In genomic region chr3:97952280-97952679, GRCh38 we compare ENCODE assay signal across 12 cellular contexts. TPM values are rescaled to one million over a fixed set of nuclear protein-coding genes. Genes with fewer than 3 reads are reported as not detected.
A peak's percentile ranks its signal among the peaks of the same experiment; 100 is the strongest.
DNase-seq lines count a peak whose midpoint lies in the region; ATAC-seq and TF ChIP-seq lines count a peak whose summit lies in the region.
"Had no signal": no experiment of that assay in that cellular context is flagged by ENCODE, and none has a peak within 500 bp of the region (broad histone marks: within the 10 kb centered on the region; RNA-seq: fewer than 3 reads in every experiment).

No MANE protein-coding gene starts in this region.

- no peaks in the 10 kb centered on the region for H3K27me3 Mint-ChIP-seq in natural killer cell treated with Interleukin-12 subunit alpha and Interleukin-12 subunit beta and Interleukin-15 and Interleukin-18, amount 100 ng/mL, for 72 hours

- no peak overlapping the region for H4K91ac ChIP-seq in IMR-90 (ENCODE audit: insufficient read depth, low read depth, low read length)

- H2AK5ac ChIP-seq in IMR-90 (ENCODE audit: low read depth, low read length): no peak overlapping the region

- H3K4ac ChIP-seq in IMR-90 (ENCODE audit: low read depth, low read length): no peak overlapping the region

- DNase-seq in IMR-90 (peak; percentile 74), mucosa of descending colon (peak in 1 of 3 donors; percentile 34), COLO829 (ENCODE audit: low spot score) (no peak), dorsolateral prefrontal cortex (no peak), NCI-H774 (lab: John Stamatoyannopoulos, UW) (no peak)
- DNase-seq in natural killer cell treated with Interleukin-12 subunit alpha and Interleukin-12 subunit beta and Interleukin-15 and Interleukin-18, amount 100 ng/mL, for 72 hours (ENCODE audit: low spot score): no peak
- DNase-seq: activated T-cell treated with anti-CD3 and anti-CD28 coated beads for 4 hours, NCI-H226, pancreas had no signal

- no peaks in the 10 kb centered on the region for H3K27me3 ChIP-seq in ACC112 (ENCODE audit: insufficient read depth, low read length)
- no peaks in the 10 kb centered on the region for H3K27me3 ChIP-seq in IMR-90 (ENCODE audit: control insufficient read depth, insufficient read depth, low read length)
- H3K27me3 ChIP-seq in dorsolateral prefrontal cortex: no peaks in the 10 kb centered on the region
- H3K27me3 ChIP-seq: BLaER1 treated with 17β-estradiol and CSF1 and Interleukin-3, amounts not matched to agents 10 nM and 100 nM; pancreas had no signal

- H3K4me2 ChIP-seq in IMR-90 (ENCODE audit: low read depth, low read length): no peak overlapping the region
- H3K4me2 ChIP-seq: BLaER1 treated with 17β-estradiol and CSF1 and Interleukin-3, amounts not matched to agents 10 nM and 100 nM had no signal

- H4K20me1 ChIP-seq in IMR-90 (ENCODE audit: insufficient read depth, low read length): no peaks in the 10 kb centered on the region

- H2AFZ ChIP-seq in ACC112 (ENCODE audit: low read length, unreplicated experiment) (no peak overlapping the region), IMR-90 (replicated peaks; ENCODE audit: low read length, poor library complexity) (no peak overlapping the region)

- in situ Hi-C loops in IMR-90 (cut with MboI; ENCODE audit: low sequenced_read_pairs): no loop called here

- no peak overlapping the region for H2AK9ac ChIP-seq in IMR-90 (replicated peaks; ENCODE audit: low read depth, low read length, poor library complexity)

- H3K9ac ChIP-seq in IMR-90 (ENCODE audit: low read depth, low read length): no peak overlapping the region
- H3K9ac ChIP-seq: BLaER1 treated with 17β-estradiol and CSF1 and Interleukin-3, amounts not matched to agents 10 nM and 100 nM had no signal

- no peak overlapping the region for H2BK5ac ChIP-seq in IMR-90 (ENCODE audit: low read depth, low read length, poor library complexity, severe bottlenecking)

- H3K4me3 ChIP-seq in ACC112 (ENCODE audit: low read depth, low read length) (no peak overlapping the region), IMR-90 (ENCODE audit: insufficient read depth, low read depth, low read length) (no peak overlapping the region), mucosa of descending colon (no peak overlapping the region), dorsolateral prefrontal cortex (no peak overlapping the region)
- H3K4me3 ChIP-seq: BLaER1 treated with 17β-estradiol and CSF1 and Interleukin-3, amounts not matched to agents 10 nM and 100 nM; pancreas had no signal

- no peaks in the 10 kb centered on the region for H3K9me3 Mint-ChIP-seq in natural killer cell treated with Interleukin-12 subunit alpha and Interleukin-12 subunit beta and Interleukin-15 and Interleukin-18, amount 100 ng/mL, for 72 hours

- H3K14ac ChIP-seq in IMR-90 (replicated peaks; ENCODE audit: low read depth, low read length): no peak overlapping the region

- H3K36me3 ChIP-seq in ACC112 (ENCODE audit: insufficient read depth, low read length) (peaks cover 26% of the 10 kb centered on the region), IMR-90 (ENCODE audit: control insufficient read depth, insufficient read depth, low read length) (peaks cover 25% of the 10 kb centered on the region), mucosa of descending colon (ENCODE audit: low read depth) (no peaks in the 10 kb centered on the region)

- no peak for TF ChIP-seq POLR2A in IMR-90 (IDR thresholded peaks at IDR 0.05; ENCODE audit: low read depth, low read length)

- H3K27ac Mint-ChIP-seq in natural killer cell treated with Interleukin-12 subunit alpha and Interleukin-12 subunit beta and Interleukin-15 and Interleukin-18, amount 100 ng/mL, for 72 hours: no peak overlapping the region

- TF ChIP-seq CTCF in IMR-90 (conservative IDR thresholded peaks at IDR 0.05; ENCODE audit: low read depth, low read length): no peak
- no peak for TF ChIP-seq CTCF in mucosa of descending colon (IDR thresholded peaks at IDR 0.05)
- no peak for TF ChIP-seq CTCF in dorsolateral prefrontal cortex (IDR thresholded peaks at IDR 0.05 in 54 of 56, conservative IDR thresholded peaks at IDR 0.05 in 2 of 56; ENCODE audit: low read depth in 1 of 56, partially characterized antibody in 56 of 56)

- no peak overlapping the region for H2BK20ac ChIP-seq in IMR-90 (ENCODE audit: low read depth, low read length)

- H3K4me1 ChIP-seq in ACC112 (ENCODE audit: control insufficient read depth, insufficient read depth, low read length, unreplicated experiment): peaks cover 14% of the 10 kb centered on the region
- H3K4me1 ChIP-seq in IMR-90 (ENCODE audit: control insufficient read depth, insufficient read depth, low read length): peaks cover 5% of the 10 kb centered on the region
- H3K4me1 ChIP-seq in mucosa of descending colon (ENCODE audit: low read depth): no peaks in the 10 kb centered on the region
- H3K4me1 ChIP-seq: pancreas had no signal

- ATAC-seq in IMR-90 (ENCODE audit: low read depth): peak; percentile 91
- peak; percentile 70 for ATAC-seq in esophagus mucosa
- ATAC-seq in mucosa of descending colon: peak; percentile 48
- ATAC-seq in natural killer cell treated with Interleukin-12 subunit alpha and Interleukin-12 subunit beta and Interleukin-15 and Interleukin-18, amount 100 ng/mL, for 72 hours: no peak

- H3K18ac ChIP-seq in IMR-90 (ENCODE audit: low read depth, low read length): no peak overlapping the region

- H3K36me3 Mint-ChIP-seq in natural killer cell treated with Interleukin-12 subunit alpha and Interleukin-12 subunit beta and Interleukin-15 and Interleukin-18, amount 100 ng/mL, for 72 hours: peaks cover 28% of the 10 kb centered on the region

- H3K79me1 ChIP-seq in IMR-90 (ENCODE audit: low read depth in 1 of 2, low read length in 2 of 2): peaks cover 0 to under 1% of the 10 kb centered on the region in 2 experiments; a peak in 1 of 4 replicates

- no peak overlapping the region for H2BK15ac ChIP-seq in IMR-90 (ENCODE audit: low read depth, low read length)

- dilution Hi-C loops in IMR-90 (cut with HindIII; ENCODE audit: low sequenced_read_pairs, unreplicated experiment): no loop called here

- no peak for TF ChIP-seq RAD21 in IMR-90 (IDR thresholded peaks at IDR 0.05; ENCODE audit: low read length)

- BruUV-seq in IMR-90 (replicated peaks; lab: Mats Ljungman, UMichigan): no TSS peak

- CTCF ChIA-PET in IMR-90 (lab: Yijun Ruan, JAX): interaction anchor here (0.9 kb wide), 1 partner anchor 17 kb away, joined by 4 read pairs; no protein-coding TSS in a partner anchor

- no peaks in the 10 kb centered on the region for H3K79me2 ChIP-seq in ACC112 (ENCODE audit: control insufficient read depth, insufficient read depth, low read length, unreplicated experiment)

- H3K4me1 Mint-ChIP-seq in natural killer cell treated with Interleukin-12 subunit alpha and Interleukin-12 subunit beta and Interleukin-15 and Interleukin-18, amount 100 ng/mL, for 72 hours (ENCODE audit: low read depth in 2 of 2): no peaks in the 10 kb centered on the region

- peak overlapping the region; percentile 68 for H3K27ac ChIP-seq in ACC112 (ENCODE audit: low read depth, low read length)
- H3K27ac ChIP-seq in IMR-90 (ENCODE audit: insufficient read depth, low read length): no peak overlapping the region
- H3K27ac ChIP-seq in dorsolateral prefrontal cortex: no peak overlapping the region
- H3K27ac ChIP-seq: BLaER1 treated with 17β-estradiol and CSF1 and Interleukin-3, amounts not matched to agents 10 nM and 100 nM; pancreas had no signal

- H3K9me3 ChIP-seq in IMR-90 (ENCODE audit: control insufficient read depth, insufficient read depth, low read length) (no peaks in the 10 kb centered on the region), mucosa of descending colon (no peaks in the 10 kb centered on the region)
- H3K9me3 ChIP-seq: BLaER1 treated with 17β-estradiol and CSF1 and Interleukin-3, amounts not matched to agents 10 nM and 100 nM; pancreas had no signal

- WGBS in IMR-90 (ENCODE audit: extremely low coverage in 2 of 2, insufficient read length in 1 of 2), 2 experiments: 100% methylated on average over 3 of the region's 3 CpGs; no CpG with 5 or more reads in 1 of the 2 experiments

- 0 out of 2 replicates have a peak, but pooled peaks cover 4% of the 10 kb centered on the region for H3K9me1 ChIP-seq in IMR-90 (ENCODE audit: insufficient read depth, low read length)

- H3K4me3 Mint-ChIP-seq in natural killer cell treated with Interleukin-12 subunit alpha and Interleukin-12 subunit beta and Interleukin-15 and Interleukin-18, amount 100 ng/mL, for 72 hours: no peak overlapping the region

- H2BK120ac ChIP-seq in IMR-90 (ENCODE audit: low read depth, low read length): no peak overlapping the region

- no peak overlapping the region for H3K56ac ChIP-seq in IMR-90 (ENCODE audit: extremely low read depth, insufficient read depth, low read length)

- no peak overlapping the region for H4K5ac ChIP-seq in IMR-90 (ENCODE audit: low read depth, low read length)

- POLR2A ChIA-PET in IMR-90 (lab: Charles Lee; ENCODE audit: unreplicated experiment): no interaction called here

- intact Hi-C loops in IMR-90 (cut with micrococcal nuclease): no loop called here
- intact Hi-C loops in mucosa of descending colon (cut with DNase I, micrococcal nuclease): no loop called here
- intact Hi-C loops in dorsolateral prefrontal cortex (cut with DNase I): no loop called here

- no peak overlapping the region for H4K8ac ChIP-seq in IMR-90 (ENCODE audit: low read depth in 2 of 2, low read length in 2 of 2)

- H3K23ac ChIP-seq in IMR-90 (ENCODE audit: low read depth, low read length): no peak overlapping the region

TF ChIP-seq in IMR-90, 13 proteins besides CTCF, POLR2A, EP300 and RAD21 (continues in another document):
- TF ChIP-seq RCOR1 (IDR thresholded peaks at IDR 0.05; ENCODE audit: insufficient replicate concordance, low read length): no peak
- peak; percentile 71; the same call in 1 of the 2 replicates for TF ChIP-seq RFX5 (IDR thresholded peaks at IDR 0.05; ENCODE audit: low read depth, low read length)
- TF ChIP-seq MAZ (IDR thresholded peaks at IDR 0.05; ENCODE audit: borderline replicate concordance, low read depth, low read length): no peak
- peak; percentile 69 for TF ChIP-seq CEBPB (IDR thresholded peaks at IDR 0.05; ENCODE audit: low read depth, low read length)
- TF ChIP-seq CHD1 (IDR thresholded peaks at IDR 0.05; ENCODE audit: low read depth, low read length): no peak
- TF ChIP-seq SMC3 (IDR thresholded peaks at IDR 0.05; ENCODE audit: low read depth, low read length): no peak

RNA-seq across cellular contexts. Expression of gene RIOX2, which starts 20.0 kb away (rescaled TPM):
- 26.7 and 27.8 TPM in 2 replicates for total RNA-seq in IMR-90 (2012; rRNA removed)
- polyA plus RNA-seq in IMR-90 (2012; rRNA removed): 15.1 and 17.2 TPM in 2 replicates
- polyA plus RNA-seq in IMR-90 (2012; cell fraction: cytosol; rRNA removed): 5.2 and 6.4 TPM in 2 replicates
- 11.3 and 26.8 TPM in 2 replicates for polyA plus RNA-seq in IMR-90 (2012; cell fraction: nucleus; rRNA removed; ENCODE audit: low replicate concordance)
- 33.6 TPM for total RNA-seq in esophagus mucosa
- 10 to 100 TPM; 13.5 to 20.8 (median 20.7) TPM for total RNA-seq in mucosa of descending colon
- total RNA-seq in natural killer cell treated with Interleukin-12 subunit alpha and Interleukin-12 subunit beta and Interleukin-15 and Interleukin-18, amount 100 ng/mL, for 72 hours: 10 to 100 TPM; 22.0 to 50.2 TPM
- total RNA-seq in dorsolateral prefrontal cortex: 10 to 100 TPM; 17.8 to 37.3 (median 27.6) TPM

Comparison
In these comparisons a context has a peak if more than half of its experiments do, and no peak if none do; other contexts are left out.
1. ATAC-seq: peak in IMR-90 (single experiment), esophagus mucosa (single experiment) and mucosa of descending colon (single experiment); none in natural killer cell treated with Interleukin-12 subunit alpha and Interleukin-12 subunit beta and Interleukin-15 and Interleukin-18, amount 100 ng/mL, for 72 hours (0 of 2).